23 cellular contexts compared by ENCODE assay signal in genomic region chr2:120451334-120451733, GRCh38.
"Had no signal": no experiment of that assay in that cellular context is flagged by ENCODE, and none has a peak within 500 bp of the region (broad histone marks: within the 10 kb centered on the region; RNA-seq: fewer than 3 reads in every experiment).

No MANE protein-coding gene starts in this region.

- H3K27ac ChIP-seq: epithelial cell of prostate, esophagus muscularis mucosa, gastroesophageal sphincter, left lung, lower lobe of right lung, pancreas, prostate gland, stomach, thoracic aorta, transverse colon had no signal

- DNase-seq: effector memory CD8-positive, alpha-beta T cell; foreskin fibroblast; immature natural killer cell; left lung; lower lobe of right lung; natural killer cell; nucleus accumbens; stimulated activated CD4-positive, alpha-beta T cell treated with anti-CD3 and anti-CD28 coated beads, Interleukin-2, amount 100 ng/mL, for 24 hours; stimulated activated naive CD4-positive, alpha-beta T cell; stomach; substantia nigra had no signal

- H3K4me3 ChIP-seq: esophagus muscularis mucosa, gastroesophageal sphincter, left lung, lower lobe of right lung, pancreas, prostate gland, stomach, thoracic aorta, transverse colon had no signal

- H3K27ac Mint-ChIP-seq: dendritic cell treated with granulocyte-macrophage colony-stimulating factor and Interleukin-4, amounts not matched to agents 40 ng/mL and 50 ng/mL, for 4 days; effector memory CD8-positive, alpha-beta T cell; immature natural killer cell; memory B cell; mesothelial cell of epicardium; natural killer cell had no signal

- H3K9me3 ChIP-seq: esophagus muscularis mucosa, gastroesophageal sphincter, left lung, lower lobe of right lung, pancreas, prostate gland, stomach, thoracic aorta, transverse colon had no signal

- H3K9me3 Mint-ChIP-seq: dendritic cell treated with granulocyte-macrophage colony-stimulating factor and Interleukin-4, amounts not matched to agents 40 ng/mL and 50 ng/mL, for 4 days; effector memory CD8-positive, alpha-beta T cell; memory B cell; mesothelial cell of epicardium; natural killer cell; neural crest cell had no signal

- H3K27me3 ChIP-seq: esophagus muscularis mucosa, left lung, pancreas, transverse colon had no signal

- ATAC-seq: effector memory CD8-positive, alpha-beta T cell; gastroesophageal sphincter; left lung; lower lobe of right lung; natural killer cell; pancreas; sciatic nerve had no signal

- H3K4me3 Mint-ChIP-seq: dendritic cell treated with granulocyte-macrophage colony-stimulating factor and Interleukin-4, amounts not matched to agents 40 ng/mL and 50 ng/mL, for 4 days; effector memory CD8-positive, alpha-beta T cell; immature natural killer cell; memory B cell; mesothelial cell of epicardium; natural killer cell; neural crest cell had no signal

- H3K36me3 ChIP-seq: esophagus muscularis mucosa, gastroesophageal sphincter, left lung, lower lobe of right lung, pancreas, prostate gland, stomach, thoracic aorta, transverse colon had no signal

- H3K36me3 Mint-ChIP-seq: immature natural killer cell, memory B cell, mesothelial cell of epicardium, natural killer cell had no signal

- H3K4me1 ChIP-seq: esophagus muscularis mucosa, gastroesophageal sphincter, left lung, lower lobe of right lung, prostate gland, stomach, transverse colon had no signal

- H3K4me1 Mint-ChIP-seq: immature natural killer cell, memory B cell, mesothelial cell of epicardium, natural killer cell, neural crest cell had no signal
